ENCODE assay signal across 1 cellular context in genomic region chr12:56081393-56082347, GRCh38.
TF ChIP-seq lines count a peak whose summit lies in the region.

No MANE protein-coding gene starts in this region.

TF ChIP-seq in HepG2, 621 proteins besides CTCF, POLR2A, EP300 and RAD21 (continued from another document and continues in another):
- TF ChIP-seq KIAA2018 (CRISPR knock-in tag; IDR thresholded peaks at IDR 0.05; ENCODE audit: borderline replicate concordance) (no peak), ZNF619 (CRISPR knock-in tag; IDR thresholded peaks at IDR 0.05) (no peak; the same call in none of the 2 replicates), ZBTB34 (CRISPR knock-in tag; IDR thresholded peaks at IDR 0.05) (peak; percentile 69), ZNF607 (CRISPR knock-in tag; IDR thresholded peaks at IDR 0.05; ENCODE audit: borderline replicate concordance) (peak; percentile 46; the same call in 1 of the 2 replicates), CEBPZ (IDR thresholded peaks at IDR 0.05; ENCODE audit: low read length) (no peak), ZNF749 (CRISPR knock-in tag; IDR thresholded peaks at IDR 0.05; ENCODE audit: borderline replicate concordance) (no peak; the same call in 1 of the 2 replicates), HNRNPL (IDR thresholded peaks at IDR 0.05; ENCODE audit: low read depth, low read length) (peak; percentile 73; the same call in 1 of the 2 replicates), SRF (IDR thresholded peaks at IDR 0.05; ENCODE audit: low read depth, low read length) (no peak), ZNF646 (CRISPR knock-in tag; IDR thresholded peaks at IDR 0.05) (peak; percentile 97), ZNF800 (CRISPR knock-in tag; IDR thresholded peaks at IDR 0.05) (peak; percentile 53; the same call in 1 of the 2 replicates), DMTF1 (CRISPR knock-in tag; IDR thresholded peaks at IDR 0.05) (no peak), RORA (CRISPR knock-in tag; IDR thresholded peaks at IDR 0.05) (no peak), TRAFD1 (CRISPR knock-in tag; IDR thresholded peaks at IDR 0.05; ENCODE audit: borderline replicate concordance) (no peak), CHD2 (IDR thresholded peaks at IDR 0.05; ENCODE audit: low read depth, low read length) (no peak), BRD4 (CRISPR knock-in tag; IDR thresholded peaks at IDR 0.05) (peak; percentile 84), ZHX1 (CRISPR knock-in tag; IDR thresholded peaks at IDR 0.05; ENCODE audit: low read depth) (0 out of 2 replicates have a peak, but pooled peaks have one; percentile 22), HOXA7 (CRISPR knock-in tag; IDR thresholded peaks at IDR 0.05) (no peak)
